20 cellular contexts compared by ENCODE assay signal in genomic region chr1:147891088-147891487, GRCh38. TPM values are rescaled to one million over a fixed set of nuclear protein-coding genes. Genes with fewer than 3 reads are reported as not detected.
DNase-seq lines count a peak whose midpoint lies in the region; ATAC-seq and TF ChIP-seq lines count a peak whose summit lies in the region.
"Had no signal": no experiment of that assay in that cellular context is flagged by ENCODE, and none has a peak within 500 bp of the region (broad histone marks: within the 10 kb centered on the region; RNA-seq: fewer than 3 reads in every experiment).

No MANE protein-coding gene starts in this region.

- H3K18ac ChIP-seq in mesendoderm (ENCODE audit: low read length) = no peak overlapping the region

- no peak overlapping the region for H3K4ac ChIP-seq in mesendoderm (ENCODE audit: low read depth, low read length)

- H3K36me3 ChIP-seq in NT2/D1 (ENCODE audit: insufficient read depth, insufficient read length, low read length) (no peaks in the 10 kb centered on the region), mesendoderm (ENCODE audit: control insufficient read depth, insufficient read depth, low read length) (no peaks in the 10 kb centered on the region), testis (ENCODE audit: low read depth, missing control alignments) (no peaks in the 10 kb centered on the region)

- no peak overlapping the region for H3K56ac ChIP-seq in mesendoderm (ENCODE audit: low read length)

- H4K8ac ChIP-seq in mesendoderm (ENCODE audit: low read depth, low read length) = no peak overlapping the region

- no CpG with 5 or more reads among the region's 5 CpGs for WGBS in mesendoderm (ENCODE audit: extremely low coverage, insufficient coverage, low lambda C conversion rate)
- 76 to 81% methylated on average over 4 to 5 of the region's 5 CpGs for WGBS in testis, 2 donors

- TF ChIP-seq POLR2A in testis (IDR thresholded peaks at IDR 0.05) = no peak

- ATAC-seq in left lobe of liver = no peak
- ATAC-seq: CD8-positive, alpha-beta T cell had no signal

- H3K79me1 ChIP-seq in mesendoderm (ENCODE audit: low read length) = no peaks in the 10 kb centered on the region

- peak overlapping the region; percentile 43 for H2AK5ac ChIP-seq in mesendoderm (ENCODE audit: low read length)

- H3K4me1 ChIP-seq in NT2/D1 (ENCODE audit: insufficient read depth, insufficient read length) (peaks cover 4% of the 10 kb centered on the region), mesendoderm (ENCODE audit: control insufficient read depth, low read depth, low read length) (no peaks in the 10 kb centered on the region), testis (no peaks in the 10 kb centered on the region)

- intact Hi-C loops in testis (cut with DNase I; ENCODE audit: low total_unique reads) = no loop called here

- H3K4me3 ChIP-seq in NT2/D1 (ENCODE audit: insufficient read length, low read depth) (no peak overlapping the region), mesendoderm (ENCODE audit: low read length) (no peak overlapping the region), testis (no peak overlapping the region)
- H3K4me3 ChIP-seq: SK-N-MC had no signal

- H3K79me2 ChIP-seq in mesendoderm (ENCODE audit: control insufficient read depth, insufficient read depth, low read length) = no peaks in the 10 kb centered on the region

- H3K9ac ChIP-seq in NT2/D1 (ENCODE audit: insufficient read length, low read depth) = peak overlapping the region; percentile 5
- no peak overlapping the region for H3K9ac ChIP-seq in mesendoderm (ENCODE audit: low read length)

- no peak overlapping the region for H3K27ac ChIP-seq in mesendoderm (ENCODE audit: low read depth, low read length)
- no peak overlapping the region for H3K27ac ChIP-seq in testis
- H3K27ac ChIP-seq: RWPE1, SK-N-MC had no signal

- H3K9me3 ChIP-seq in NT2/D1 (ENCODE audit: insufficient read depth, low read length) (no peaks in the 10 kb centered on the region), testis (no peaks in the 10 kb centered on the region)

- H3K4me2 ChIP-seq in mesendoderm (ENCODE audit: low read length) = no peak overlapping the region

- no peak overlapping the region for H2BK120ac ChIP-seq in mesendoderm (ENCODE audit: low read depth, low read length)

- H2BK15ac ChIP-seq in mesendoderm (replicated peaks; ENCODE audit: low read depth) = no peak overlapping the region

- peak; percentile 23 for DNase-seq in NCI-H2227 (lab: John Stamatoyannopoulos, UW; ENCODE audit: unreplicated experiment)
- no peak for DNase-seq in NCI-H2227 treated with DMSO at 0.1 percent for 48 hours (lab: John Stamatoyannopoulos, UW)
- DNase-seq in NT2/D1 (ENCODE audit: low read depth, low spot score) = no peak
- no peak for DNase-seq in mesendoderm
- DNase-seq in testis = no peak
- DNase-seq in left lobe of liver (ENCODE audit: low spot score) = no peak
- DNase-seq in iPS-NIHi7 (ENCODE audit: extremely low spot score) = no peak
- DNase-seq: 8988T; CD8-positive, alpha-beta T cell; Karpas-422; MV-4-11; NCI-H1694 treated with DMSO at 0.1 percent for 48 hours; NCI-H2081 treated with DMSO at 0.1 percent for 48 hours; NCI-H524 treated with DMSO at 0.1 percent for 48 hours; SHP77 treated with DMSO at 0.1 percent for 48 hours; SW 1271 had no signal

- H3K27me3 ChIP-seq in NT2/D1 (ENCODE audit: insufficient read depth, insufficient read length) (no peaks in the 10 kb centered on the region), mesendoderm (ENCODE audit: insufficient read depth, low read length, poor library complexity) (no peaks in the 10 kb centered on the region), testis (no peaks in the 10 kb centered on the region)

- no peak overlapping the region for H4K5ac ChIP-seq in mesendoderm (ENCODE audit: low read length)

- H3K23ac ChIP-seq in mesendoderm (ENCODE audit: low read length) = no peak overlapping the region

- no peak overlapping the region for H2BK5ac ChIP-seq in mesendoderm (ENCODE audit: low read length)

- no peak for TF ChIP-seq CTCF in testis (IDR thresholded peaks at IDR 0.05)

RNA-seq across cellular contexts. Expression of gene GJA8, which starts 11.5 kb away (rescaled TPM):
- polyA plus RNA-seq in mesendoderm (2013, experiment 1 of 2) = not detected
- polyA plus RNA-seq in mesendoderm (2013, experiment 2 of 2) = not detected
- total RNA-seq in testis (10 to 100 TPM in 1 of 2 donors, 1 to 10 TPM in 1; 5.1 to 10.2 TPM), left lobe of liver (not detected)
- polyA plus RNA-seq in testis (ENCODE audit: insufficient read depth, low read depth, low replicate concordance) = 13.4 TPM
- total RNA-seq: CD8-positive, alpha-beta T cell; Daoy; M059J had no signal

RNA-seq across cellular contexts. Expression of gene GPR89B, which starts 37.1 kb away (rescaled TPM):
- polyA plus RNA-seq in mesendoderm (2013, experiment 1 of 2) = 17.6 TPM
- polyA plus RNA-seq in mesendoderm (2013, experiment 2 of 2) = 16.5 TPM
- total RNA-seq in testis (10 to 100 TPM; 24.6 to 24.7 TPM), left lobe of liver (8.5 TPM)
- 32.8 TPM for polyA plus RNA-seq in testis (ENCODE audit: insufficient read depth, low read depth, low replicate concordance)
